22 cellular contexts compared by ENCODE assay signal in the genomic region with DNA sequence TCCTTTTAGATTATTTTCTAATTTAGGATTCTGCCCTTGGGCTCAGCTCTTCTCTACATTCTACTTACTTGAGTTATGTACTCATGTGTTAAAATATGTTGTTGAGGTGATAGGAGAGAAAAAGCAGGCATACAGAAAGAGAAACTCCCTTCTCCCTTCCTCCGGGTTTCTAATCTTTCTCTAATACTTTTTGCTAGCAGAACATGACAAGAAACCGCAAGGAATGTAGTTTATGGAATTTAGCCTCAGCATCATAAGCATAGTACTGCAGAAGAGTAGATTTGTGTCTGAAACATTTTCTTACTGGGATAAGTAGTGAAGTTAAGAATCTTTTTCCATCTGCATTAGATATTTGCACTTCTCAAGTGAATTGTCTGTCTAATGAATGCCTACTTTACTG.
"Had no signal": no experiment of that assay in that cellular context is flagged by ENCODE, and none has a peak within 500 bp of the region (broad histone marks: within the 10 kb centered on the region; RNA-seq: fewer than 3 reads in every experiment).

No MANE protein-coding gene starts in this region.

- DNase-seq: foreskin keratinocyte; heart left ventricle; hippocampal formation; islet precursor cell; kidney glomerular epithelial cell; natural killer cell; occipital lobe; ovary; posterior cingulate gyrus; psoas muscle; right cardiac atrium; sigmoid colon; spleen; stimulated activated CD4-positive, alpha-beta T cell treated with anti-CD3 and anti-CD28 coated beads, Interleukin-4, amount 100 ng/mL, for 4 hours; stimulated activated naive CD8-positive, alpha-beta T cell treated with anti-CD3 and anti-CD28 coated beads, Interleukin-15, Interleukin-2, amounts not matched to agents 100 U/mL and 50 U/mL, for 24 hours; transverse colon had no signal

- H3K27ac ChIP-seq: coronary artery, foreskin keratinocyte, gastroesophageal sphincter, ovary, psoas muscle, sigmoid colon, spleen, suprapubic skin, transverse colon, vagina had no signal

- H3K27me3 ChIP-seq: foreskin keratinocyte, gastroesophageal sphincter, heart left ventricle, ovary, sigmoid colon, spleen, suprapubic skin, transverse colon, vagina had no signal

- H3K36me3 ChIP-seq: gastroesophageal sphincter, heart left ventricle, ovary, sigmoid colon, spleen, suprapubic skin, transverse colon, vagina had no signal

- H3K9me3 ChIP-seq: gastroesophageal sphincter, ovary, psoas muscle, sigmoid colon, suprapubic skin, transverse colon, vagina had no signal

- H3K4me1 ChIP-seq: foreskin keratinocyte, gastroesophageal sphincter, heart left ventricle, psoas muscle, sigmoid colon, spleen, suprapubic skin, transverse colon, vagina had no signal

- H3K4me3 ChIP-seq: coronary artery, gastroesophageal sphincter, heart left ventricle, lung, ovary, psoas muscle, sigmoid colon, spleen, suprapubic skin, transverse colon, vagina had no signal

- ATAC-seq: foreskin keratinocyte; gastroesophageal sphincter; natural killer cell; psoas muscle; right cardiac atrium; stimulated activated memory B cell treated with anti-CD40 and anti-IgM and Interleukin-4, amounts not matched to agents 10 μg/mL and 1 μg/mL and 100 μg/mL, for 72 hours; stimulated activated naive CD8-positive, alpha-beta T cell treated with anti-CD3 and anti-CD28 coated beads, Interleukin-15, Interleukin-2, amounts not matched to agents 100 U/mL and 50 U/mL, for 24 hours had no signal
